In the genomic region with DNA sequence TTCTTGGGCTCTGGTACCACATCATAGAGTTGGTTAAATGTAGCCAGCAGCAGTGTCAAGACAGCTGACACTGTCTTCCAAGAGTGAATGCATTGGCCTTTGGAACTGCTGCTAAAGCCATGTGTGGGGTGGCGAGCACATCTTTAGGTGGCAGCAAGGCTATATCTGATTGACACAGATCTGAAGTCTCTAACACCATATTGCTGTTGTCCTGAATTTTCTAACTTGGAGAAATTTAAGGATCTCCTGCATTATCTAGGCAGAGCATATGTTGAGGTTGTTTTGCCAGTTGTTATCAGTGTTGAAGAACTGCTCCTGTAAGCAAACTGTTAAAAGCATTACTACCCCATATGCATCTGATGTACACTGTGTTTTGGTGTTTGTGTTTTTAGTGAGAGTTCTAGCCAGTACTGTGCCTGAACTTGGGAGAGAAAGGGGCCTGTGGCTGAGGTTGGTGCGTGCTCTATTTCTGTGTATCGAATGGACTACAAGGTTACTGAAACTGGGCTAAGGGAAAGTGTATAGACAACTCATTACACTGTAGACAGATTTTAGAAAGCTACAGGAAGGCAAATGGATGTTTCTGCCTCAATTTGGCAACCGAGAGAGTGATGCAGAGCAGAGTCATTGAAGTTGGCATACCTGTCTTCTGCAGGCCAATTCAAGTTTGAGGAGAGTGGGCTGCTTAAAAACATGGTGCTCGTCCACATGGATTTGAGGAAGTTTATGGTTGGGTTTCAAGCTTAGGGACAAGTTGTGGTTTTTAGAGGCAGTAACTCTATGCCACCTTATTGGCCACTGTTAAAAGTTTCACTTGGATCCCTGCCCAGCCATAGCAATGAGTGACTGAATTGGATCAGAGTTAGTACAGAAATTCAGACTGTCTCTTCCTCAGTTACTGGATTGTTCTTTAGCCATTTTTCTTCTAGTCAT, we compare ENCODE assay signal across 16 cellular contexts. TPM values are rescaled to one million over a fixed set of nuclear protein-coding genes. Genes with fewer than 3 reads are reported as not detected.
DNase-seq lines count a peak whose midpoint lies in the region; ATAC-seq and FAIRE-seq lines count a peak whose summit lies in the region.
"Had no signal": no experiment of that assay in that cellular context is flagged by ENCODE, and none has a peak within 500 bp of the region (broad histone marks: within the 10 kb centered on the region; RNA-seq: fewer than 3 reads in every experiment).

No MANE protein-coding gene starts in this region.

- H3K4me1 ChIP-seq in subcutaneous abdominal adipose tissue (ENCODE audit: control insufficient read depth in 5 of 5, insufficient read depth in 5 of 5, low read length in 5 of 5), result peaks cover 0 to 78% (median 39%) of the 10 kb centered on the region in 5 donors
- H3K4me1 ChIP-seq: foreskin keratinocyte had no signal

- DNase-seq in DMS 273 (lab: John Stamatoyannopoulos, UW; ENCODE audit: unreplicated experiment) (peak; percentile 29), DMS 273 treated with DMSO at 0.1 percent for 48 hours (lab: John Stamatoyannopoulos, UW) (no peak), RCC 7860 (ENCODE audit: low spot score) (peak; percentile 17), COLO829 (ENCODE audit: low spot score) (no peak), retina (no peak)
- DNase-seq: activated T-cell treated with anti-CD3 and anti-CD28 coated beads, Interleukin-2, amount 50 U/mL, for 4 hours; caudate nucleus; effector CD8-positive, alpha-beta T cell; EL; foreskin keratinocyte; T1000 had no signal

- FAIRE-seq in RCC 7860 (lab: Jason Lieb, UNC), result no peak

- H3K27ac ChIP-seq in subcutaneous abdominal adipose tissue (ENCODE audit: low read depth, low read length), result peak overlapping the region; percentile 61
- H3K27ac ChIP-seq: 22Rv1, foreskin keratinocyte, suprapubic skin had no signal

- ATAC-seq in esophagus mucosa, result peak; percentile 42
- ATAC-seq in HG03457 (IDR thresholded peaks at IDR 0.05; ENCODE audit: unreplicated experiment), result no peak
- ATAC-seq: activated T-cell treated with anti-CD3 and anti-CD28 coated beads, Interleukin-2, amount 50 U/mL, for 4 hours; foreskin keratinocyte had no signal

- no peak overlapping the region for H3K4me3 ChIP-seq in subcutaneous abdominal adipose tissue (ENCODE audit: low read depth in 1 of 5, low read length in 5 of 5)
- H3K4me3 ChIP-seq: suprapubic skin had no signal

- no peaks in the 10 kb centered on the region for H3K9me3 ChIP-seq in subcutaneous abdominal adipose tissue (ENCODE audit: control insufficient read depth in 5 of 5, low read length in 5 of 5)
- H3K9me3 ChIP-seq: suprapubic skin had no signal

- H3K36me3 ChIP-seq in subcutaneous abdominal adipose tissue (ENCODE audit: control insufficient read depth in 5 of 5, insufficient read depth in 5 of 5, low read length in 5 of 5), result peaks cover 0 to 21% (median 13%) of the 10 kb centered on the region in 5 donors

- H3K27me3 ChIP-seq in subcutaneous abdominal adipose tissue (ENCODE audit: control insufficient read depth in 5 of 5, insufficient read depth in 4 of 5, low read length in 5 of 5), result no peaks in the 10 kb centered on the region
- H3K27me3 ChIP-seq: foreskin keratinocyte, suprapubic skin had no signal

- no peak overlapping the region for H3K9ac ChIP-seq in subcutaneous abdominal adipose tissue (ENCODE audit: low read length in 5 of 5)

RNA-seq across cellular contexts. Expression of a gene that starts 16.9 kb away (rescaled TPM):
- total RNA-seq in esophagus mucosa, result 6.1 TPM

RNA-seq across cellular contexts. Expression of a gene that starts 32.5 kb away (rescaled TPM):
- total RNA-seq in esophagus mucosa, result 47.3 TPM

RNA-seq across cellular contexts. Expression of a gene that starts 40.0 kb away (rescaled TPM):
- total RNA-seq in esophagus mucosa, result 41.8 TPM

Comparison
In these comparisons a context has a peak if more than half of its experiments do, and no peak if none do; other contexts are left out.
1. DNase-seq: peak in DMS 273 (single experiment) and RCC 7860 (single experiment); none in DMS 273 treated with DMSO at 0.1 percent for 48 hours (single experiment), COLO829 (single experiment) and retina (single experiment).